8 cellular contexts compared by ENCODE assay signal in the genomic region with DNA sequence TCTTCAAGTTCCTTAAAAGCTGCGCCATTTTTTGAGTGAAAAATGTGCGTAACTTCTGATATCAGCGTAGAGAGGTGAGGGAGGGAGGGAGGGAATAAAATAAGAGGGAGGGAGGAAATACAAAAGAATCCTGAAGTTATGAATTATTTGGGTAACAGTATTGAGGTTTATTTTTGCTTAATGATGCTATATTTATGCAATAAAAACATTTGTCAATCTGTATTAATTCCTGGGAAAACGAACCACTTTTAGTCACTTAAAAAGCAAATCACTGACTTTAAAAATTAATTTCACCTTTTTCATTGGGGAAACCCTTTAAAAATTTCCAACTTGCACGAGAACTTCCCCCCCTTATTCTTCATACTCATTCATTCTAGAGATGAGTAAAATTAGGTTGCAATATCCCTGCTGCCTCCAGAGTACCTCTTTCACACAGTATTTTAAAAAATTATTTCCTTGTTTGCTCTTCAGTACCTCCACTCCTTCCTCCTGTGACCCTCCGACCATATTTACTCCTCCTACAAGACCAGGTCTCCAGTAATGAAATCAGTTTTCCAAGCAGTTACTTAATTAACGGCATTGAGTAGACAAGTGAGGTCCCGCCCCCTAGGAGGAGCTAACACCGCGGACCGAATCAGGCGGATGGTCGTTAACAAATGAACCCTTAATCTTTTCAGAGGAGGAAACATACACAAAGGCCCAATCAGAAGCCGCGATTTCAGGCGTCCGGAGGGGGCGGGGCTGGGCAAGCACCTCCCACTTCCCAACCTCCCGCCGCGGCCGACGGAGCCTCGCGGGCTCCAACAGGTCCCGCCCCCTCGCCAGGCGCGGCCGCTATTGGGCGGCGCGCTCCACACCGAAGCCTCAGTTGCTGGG. TPM values are rescaled to one million over a fixed set of nuclear protein-coding genes. Genes with fewer than 3 reads are reported as not detected.
A peak's percentile ranks its signal among the peaks of the same experiment; 100 is the strongest.
DNase-seq lines count a peak whose midpoint lies in the region; ATAC-seq and TF ChIP-seq lines count a peak whose summit lies in the region.

No MANE protein-coding gene starts in this region.

- peaks cover 2 to 15% (median 8%) of the 10 kb centered on the region in 7 donors for H3K9me3 Mint-ChIP-seq in CD14-positive monocyte
- H3K9me3 Mint-ChIP-seq in activated CD4-positive, alpha-beta memory T cell treated with anti-CD3 and anti-CD28 coated beads for 36 hours: no peaks in the 10 kb centered on the region

- CTCF ChIA-PET in activated CD4-positive, alpha-beta memory T cell treated with anti-CD3 and anti-CD28 coated beads for 36 hours (lab: Charles Lee): interaction anchor here (1.1 to 2.2 kb wide), 2 partner anchors 280 to 458 kb away, joined by 5 read pairs; a partner anchor contains a TSS

- DNase-seq in CD14-positive monocyte (ENCODE audit: low spot score): peak; percentile 97
- peak; percentile 98 for DNase-seq in NCI-H82 (lab: John Stamatoyannopoulos, UW)
- peak; percentile 98 for DNase-seq in activated CD4-positive, alpha-beta memory T cell treated with anti-CD3 and anti-CD28 coated beads for 36 hours
- peak; percentile 97 for DNase-seq in effector CD8-positive, alpha-beta T cell (lab: John Stamatoyannopoulos, UW)
- peak; percentile 99 for DNase-seq in medulla oblongata (ENCODE audit: extremely low spot score)
- peak; percentile 93 to 95 (median 94) for DNase-seq in stimulated activated CD4-positive, alpha-beta T cell treated with anti-CD3 and anti-CD28 coated beads, TNF-alpha, amount 100 ng/mL, for 48 hours (ENCODE audit: low read depth in 3 of 3)

- intact Hi-C loops in CD14-positive monocyte (cut with micrococcal nuclease): loop anchor here in 1 of 2 donors (10.0 kb wide), 1 partner anchor 455 kb away; a partner anchor contains a TSS
- intact Hi-C loops in activated CD4-positive, alpha-beta memory T cell treated with anti-CD3 and anti-CD28 coated beads for 36 hours (cut with micrococcal nuclease): loop anchor here (1.0 to 10.0 kb wide), 10 partner anchors 148 to 883 kb away; a partner anchor contains a TSS

- H3K27ac Mint-ChIP-seq in CD14-positive monocyte: peak overlapping the region; percentile 85 to 96 (median 90)
- H3K27ac Mint-ChIP-seq in activated CD4-positive, alpha-beta memory T cell treated with anti-CD3 and anti-CD28 coated beads for 36 hours: peak overlapping the region; percentile 65

- no peak for TF ChIP-seq CTCF in CD14-positive monocyte (IDR thresholded peaks at IDR 0.05)

- peaks cover 7% of the 10 kb centered on the region in 2 donors for H3K36me3 Mint-ChIP-seq in CD14-positive monocyte
- peaks cover 4% of the 10 kb centered on the region for H3K36me3 Mint-ChIP-seq in activated CD4-positive, alpha-beta memory T cell treated with anti-CD3 and anti-CD28 coated beads for 36 hours

- peak overlapping the region; percentile 96 for H3K4me3 Mint-ChIP-seq in CD14-positive monocyte
- H3K4me3 Mint-ChIP-seq in activated CD4-positive, alpha-beta memory T cell treated with anti-CD3 and anti-CD28 coated beads for 36 hours: peak overlapping the region; percentile 90

- POLR2A ChIA-PET in activated CD4-positive, alpha-beta memory T cell treated with anti-CD3 and anti-CD28 coated beads for 36 hours (lab: Charles Lee): no interaction called here

- peaks cover 0 to 1% (median 0%) of the 10 kb centered on the region in 3 donors for H3K27me3 Mint-ChIP-seq in CD14-positive monocyte (ENCODE audit: low read depth in 3 of 3)
- no peaks in the 10 kb centered on the region for H3K27me3 Mint-ChIP-seq in activated CD4-positive, alpha-beta memory T cell treated with anti-CD3 and anti-CD28 coated beads for 36 hours

- H3K4me1 Mint-ChIP-seq in CD14-positive monocyte: peaks cover 32% of the 10 kb centered on the region
- H3K4me1 Mint-ChIP-seq in activated CD4-positive, alpha-beta memory T cell treated with anti-CD3 and anti-CD28 coated beads for 36 hours (ENCODE audit: low read depth): peaks cover 25% of the 10 kb centered on the region

- ATAC-seq in GM19455 (IDR thresholded peaks at IDR 0.05; ENCODE audit: unreplicated experiment): peak; percentile 73
- peak; percentile 95 for ATAC-seq in HG03575 (IDR thresholded peaks at IDR 0.05; ENCODE audit: extremely low read depth, insufficient number of reproducible peaks, low FRiP score, unreplicated experiment)

RNA-seq across cellular contexts. Expression of a gene that starts 0.5 kb away (rescaled TPM):
- polyA plus RNA-seq in CD14-positive monocyte: 1 to 10 TPM; 3.5 to 6.0 TPM
- 10 to 100 TPM; 13.6 to 15.9 TPM for total RNA-seq in activated CD4-positive, alpha-beta memory T cell treated with anti-CD3 and anti-CD28 coated beads for 36 hours

Comparison
In these comparisons a context has a peak if more than half of its experiments do, and no peak if none do; other contexts are left out.
1. Peak in every context shown above with its lines: DNase-seq and ATAC-seq.